1 cellular context compared by ENCODE assay signal in genomic region chr1:27526569-27527222, GRCh38.
A peak's percentile ranks its signal among the peaks of the same experiment; 100 is the strongest.
TF ChIP-seq lines count a peak whose summit lies in the region.

No MANE protein-coding gene starts in this region.

TF ChIP-seq in K562, 482 proteins besides CTCF, POLR2A, EP300 and RAD21 (continued from another document and continues in another):
- TF ChIP-seq, protein P1, sequence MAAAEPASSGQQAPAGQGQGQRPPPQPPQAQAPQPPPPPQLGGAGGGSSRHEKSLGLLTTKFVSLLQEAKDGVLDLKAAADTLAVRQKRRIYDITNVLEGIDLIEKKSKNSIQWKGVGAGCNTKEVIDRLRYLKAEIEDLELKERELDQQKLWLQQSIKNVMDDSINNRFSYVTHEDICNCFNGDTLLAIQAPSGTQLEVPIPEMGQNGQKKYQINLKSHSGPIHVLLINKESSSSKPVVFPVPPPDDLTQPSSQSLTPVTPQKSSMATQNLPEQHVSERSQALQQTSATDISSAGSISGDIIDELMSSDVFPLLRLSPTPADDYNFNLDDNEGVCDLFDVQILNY (CRISPR knock-in tag; IDR thresholded peaks at IDR 0.05), result no peak
- TF ChIP-seq ZC3H8 (IDR thresholded peaks at IDR 0.05) (peak; percentile 55; the same call in 1 of the 2 replicates), PKNOX1 (IDR thresholded peaks at IDR 0.05) (no peak; the same call in 1 of the 2 replicates), ZNF444 (CRISPR knock-in tag; IDR thresholded peaks at IDR 0.05) (no peak), HSF4 (CRISPR knock-in tag; IDR thresholded peaks at IDR 0.05; ENCODE audit: borderline replicate concordance) (no peak), ZNF551 (CRISPR knock-in tag; IDR thresholded peaks at IDR 0.05) (no peak), U2AF1 (optimal IDR thresholded peaks at IDR 0.05; ENCODE audit: low read depth, low read length) (no peak), RFX1 (IDR thresholded peaks at IDR 0.05) (no peak), ZBTB7A (IDR thresholded peaks at IDR 0.05; ENCODE audit: borderline replicate concordance, control insufficient read depth, low read depth, low read length) (no peak), TGIF2 (CRISPR knock-in tag; IDR thresholded peaks at IDR 0.05) (no peak), CREB3 (tag; conservative IDR thresholded peaks at IDR 0.05; ENCODE audit: low read depth) (no peak), ZBED1 (IDR thresholded peaks at IDR 0.05) (no peak), NFIC (IDR thresholded peaks at IDR 0.05) (peak; percentile 17; the same call in 1 of the 2 replicates), DIDO1 (tag; IDR thresholded peaks at IDR 0.05; ENCODE audit: low read depth) (peak; percentile 64; the same call in 1 of the 2 replicates), ZNF707 (CRISPR knock-in tag; conservative IDR thresholded peaks at IDR 0.05) (no peak), BACH1 (tag; IDR thresholded peaks at IDR 0.05) (no peak), RCOR1 (IDR thresholded peaks at IDR 0.05; ENCODE audit: borderline replicate concordance in 1 of 2, low read depth in 2 of 2, low read length in 2 of 2) (no peak), SAP30 (IDR thresholded peaks at IDR 0.05; ENCODE audit: borderline replicate concordance, insufficient read depth, low read depth, low read length, poor library complexity, severe bottlenecking) (peak; percentile 85), ZNF445 (CRISPR knock-in tag; IDR thresholded peaks at IDR 0.05; ENCODE audit: low read depth) (no peak), ZKSCAN3 (CRISPR knock-in tag; IDR thresholded peaks at IDR 0.05) (no peak), ZNF561 (CRISPR knock-in tag; conservative IDR thresholded peaks at IDR 0.05) (no peak), ZNF584 (CRISPR knock-in tag; IDR thresholded peaks at IDR 0.05; ENCODE audit: low read depth) (no peak), NRF1 (conservative IDR thresholded peaks at IDR 0.05 in 1 of 2, IDR thresholded peaks at IDR 0.05 in 1 of 2) (peak in 1 of 2 experiments; percentile 40; a peak in 1 of 4 replicates), ZBTB33 (CRISPR knock-in tag; IDR thresholded peaks at IDR 0.05) (no peak; the same call in 1 of the 2 replicates), NR0B1 (IDR thresholded peaks at IDR 0.05; ENCODE audit: partially characterized antibody) (no peak), ZBTB9 (CRISPR knock-in tag; IDR thresholded peaks at IDR 0.05) (no peak), MECOM (CRISPR knock-in tag; IDR thresholded peaks at IDR 0.05) (no peak), TEAD1 (CRISPR knock-in tag; IDR thresholded peaks at IDR 0.05) (peak in 1 of 2 experiments; percentile 59; a peak in 1 of 4 replicates), SRSF9 (IDR thresholded peaks at IDR 0.05; ENCODE audit: borderline replicate concordance, low read depth, low read length) (no peak), NBN (IDR thresholded peaks at IDR 0.05; ENCODE audit: low read depth) (peak; percentile 59), KDM5B (IDR thresholded peaks at IDR 0.05; ENCODE audit: insufficient replicate concordance, low read depth, low read length) (no peak), NCOA2 (IDR thresholded peaks at IDR 0.05; ENCODE audit: partially characterized antibody in 2 of 2) (no peak), TBP (optimal IDR thresholded peaks at IDR 0.05; ENCODE audit: low read depth, low read length) (no peak), NR2C1 (IDR thresholded peaks at IDR 0.05) (peak; percentile 10; the same call in 1 of the 2 replicates), NR2C1 (tag; IDR thresholded peaks at IDR 0.05) (peak; percentile 9; the same call in 1 of the 2 replicates), RBM17 (IDR thresholded peaks at IDR 0.05; ENCODE audit: borderline replicate concordance, low read depth, low read length) (no peak)
- TF ChIP-seq, protein P2, sequence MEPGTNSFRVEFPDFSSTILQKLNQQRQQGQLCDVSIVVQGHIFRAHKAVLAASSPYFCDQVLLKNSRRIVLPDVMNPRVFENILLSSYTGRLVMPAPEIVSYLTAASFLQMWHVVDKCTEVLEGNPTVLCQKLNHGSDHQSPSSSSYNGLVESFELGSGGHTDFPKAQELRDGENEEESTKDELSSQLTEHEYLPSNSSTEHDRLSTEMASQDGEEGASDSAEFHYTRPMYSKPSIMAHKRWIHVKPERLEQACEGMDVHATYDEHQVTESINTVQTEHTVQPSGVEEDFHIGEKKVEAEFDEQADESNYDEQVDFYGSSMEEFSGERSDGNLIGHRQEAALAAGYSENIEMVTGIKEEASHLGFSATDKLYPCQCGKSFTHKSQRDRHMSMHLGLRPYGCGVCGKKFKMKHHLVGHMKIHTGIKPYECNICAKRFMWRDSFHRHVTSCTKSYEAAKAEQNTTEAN (CRISPR knock-in tag; IDR thresholded peaks at IDR 0.05), result no peak
- TF ChIP-seq, protein P3, sequence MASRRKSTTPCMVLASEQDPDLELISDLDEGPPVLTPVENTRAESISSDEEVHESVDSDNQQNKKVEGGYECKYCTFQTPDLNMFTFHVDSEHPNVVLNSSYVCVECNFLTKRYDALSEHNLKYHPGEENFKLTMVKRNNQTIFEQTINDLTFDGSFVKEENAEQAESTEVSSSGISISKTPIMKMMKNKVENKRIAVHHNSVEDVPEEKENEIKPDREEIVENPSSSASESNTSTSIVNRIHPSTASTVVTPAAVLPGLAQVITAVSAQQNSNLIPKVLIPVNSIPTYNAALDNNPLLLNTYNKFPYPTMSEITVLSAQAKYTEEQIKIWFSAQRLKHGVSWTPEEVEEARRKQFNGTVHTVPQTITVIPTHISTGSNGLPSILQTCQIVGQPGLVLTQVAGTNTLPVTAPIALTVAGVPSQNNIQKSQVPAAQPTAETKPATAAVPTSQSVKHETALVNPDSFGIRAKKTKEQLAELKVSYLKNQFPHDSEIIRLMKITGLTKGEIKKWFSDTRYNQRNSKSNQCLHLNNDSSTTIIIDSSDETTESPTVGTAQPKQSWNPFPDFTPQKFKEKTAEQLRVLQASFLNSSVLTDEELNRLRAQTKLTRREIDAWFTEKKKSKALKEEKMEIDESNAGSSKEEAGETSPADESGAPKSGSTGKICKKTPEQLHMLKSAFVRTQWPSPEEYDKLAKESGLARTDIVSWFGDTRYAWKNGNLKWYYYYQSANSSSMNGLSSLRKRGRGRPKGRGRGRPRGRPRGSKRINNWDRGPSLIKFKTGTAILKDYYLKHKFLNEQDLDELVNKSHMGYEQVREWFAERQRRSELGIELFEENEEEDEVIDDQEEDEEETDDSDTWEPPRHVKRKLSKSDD (conservative IDR thresholded peaks at IDR 0.05; ENCODE audit: low read length), result no peak
